Comparison of ENCODE assay signal across 1 cellular context in the genomic region with DNA sequence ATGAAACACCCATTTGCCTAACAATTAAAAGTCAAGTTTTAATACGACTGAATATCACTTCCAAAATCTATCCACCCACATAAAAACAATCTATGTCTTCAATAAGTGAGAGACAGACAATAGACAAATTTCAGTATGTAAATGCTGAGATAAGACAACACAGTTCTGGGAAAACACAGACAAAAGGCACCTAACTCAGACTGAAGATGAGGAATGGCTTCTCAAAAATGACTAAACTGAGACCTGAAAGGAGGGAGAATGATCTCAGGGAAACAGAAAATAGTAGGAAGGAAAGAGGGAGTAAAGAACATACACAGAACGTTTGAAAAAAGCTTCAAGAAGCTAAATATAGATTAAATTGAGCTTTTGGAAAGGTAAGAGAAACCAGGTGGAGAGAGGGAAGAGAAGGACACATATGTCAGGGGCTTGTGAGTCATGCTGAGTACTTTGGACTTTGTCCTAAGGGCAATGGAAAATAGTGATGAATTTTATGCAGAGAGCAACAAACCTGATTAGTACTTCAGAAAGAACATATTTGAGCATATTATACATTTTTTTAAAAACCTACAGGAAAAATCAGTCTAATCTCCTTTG.
A peak's percentile ranks its signal among the peaks of the same experiment; 100 is the strongest.
TF ChIP-seq lines count a peak whose summit lies in the region.

No MANE protein-coding gene starts in this region.

TF ChIP-seq in HepG2, 621 proteins besides CTCF, POLR2A, EP300 and RAD21 (continued from another document and continues in another):
- TF ChIP-seq, protein P1, sequence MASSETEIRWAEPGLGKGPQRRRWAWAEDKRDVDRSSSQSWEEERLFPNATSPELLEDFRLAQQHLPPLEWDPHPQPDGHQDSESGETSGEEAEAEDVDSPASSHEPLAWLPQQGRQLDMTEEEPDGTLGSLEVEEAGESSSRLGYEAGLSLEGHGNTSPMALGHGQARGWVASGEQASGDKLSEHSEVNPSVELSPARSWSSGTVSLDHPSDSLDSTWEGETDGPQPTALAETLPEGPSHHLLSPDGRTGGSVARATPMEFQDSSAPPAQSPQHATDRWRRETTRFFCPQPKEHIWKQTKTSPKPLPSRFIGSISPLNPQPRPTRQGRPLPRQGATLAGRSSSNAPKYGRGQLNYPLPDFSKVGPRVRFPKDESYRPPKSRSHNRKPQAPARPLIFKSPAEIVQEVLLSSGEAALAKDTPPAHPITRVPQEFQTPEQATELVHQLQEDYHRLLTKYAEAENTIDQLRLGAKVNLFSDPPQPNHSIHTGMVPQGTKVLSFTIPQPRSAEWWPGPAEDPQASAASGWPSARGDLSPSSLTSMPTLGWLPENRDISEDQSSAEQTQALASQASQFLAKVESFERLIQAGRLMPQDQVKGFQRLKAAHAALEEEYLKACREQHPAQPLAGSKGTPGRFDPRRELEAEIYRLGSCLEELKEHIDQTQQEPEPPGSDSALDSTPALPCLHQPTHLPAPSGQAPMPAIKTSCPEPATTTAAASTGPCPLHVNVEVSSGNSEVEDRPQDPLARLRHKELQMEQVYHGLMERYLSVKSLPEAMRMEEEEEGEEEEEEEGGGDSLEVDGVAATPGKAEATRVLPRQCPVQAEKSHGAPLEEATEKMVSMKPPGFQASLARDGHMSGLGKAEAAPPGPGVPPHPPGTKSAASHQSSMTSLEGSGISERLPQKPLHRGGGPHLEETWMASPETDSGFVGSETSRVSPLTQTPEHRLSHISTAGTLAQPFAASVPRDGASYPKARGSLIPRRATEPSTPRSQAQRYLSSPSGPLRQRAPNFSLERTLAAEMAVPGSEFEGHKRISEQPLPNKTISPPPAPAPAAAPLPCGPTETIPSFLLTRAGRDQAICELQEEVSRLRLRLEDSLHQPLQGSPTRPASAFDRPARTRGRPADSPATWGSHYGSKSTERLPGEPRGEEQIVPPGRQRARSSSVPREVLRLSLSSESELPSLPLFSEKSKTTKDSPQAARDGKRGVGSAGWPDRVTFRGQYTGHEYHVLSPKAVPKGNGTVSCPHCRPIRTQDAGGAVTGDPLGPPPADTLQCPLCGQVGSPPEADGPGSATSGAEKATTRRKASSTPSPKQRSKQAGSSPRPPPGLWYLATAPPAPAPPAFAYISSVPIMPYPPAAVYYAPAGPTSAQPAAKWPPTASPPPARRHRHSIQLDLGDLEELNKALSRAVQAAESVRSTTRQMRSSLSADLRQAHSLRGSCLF (CRISPR knock-in tag; IDR thresholded peaks at IDR 0.05; ENCODE audit: borderline replicate concordance) = no peak
- TF ChIP-seq TEAD3 (CRISPR knock-in tag; optimal IDR thresholded peaks at IDR 0.05; ENCODE audit: borderline replicate concordance) = no peak
- TF ChIP-seq HNRNPL (IDR thresholded peaks at IDR 0.05; ENCODE audit: low read depth, low read length) = no peak
- TF ChIP-seq CBX2 (IDR thresholded peaks at IDR 0.05; ENCODE audit: low read depth, low read length) = no peak
- no peak for TF ChIP-seq CBX2 (CRISPR knock-in tag; IDR thresholded peaks at IDR 0.05; ENCODE audit: low read depth)
- TF ChIP-seq, protein P2, sequence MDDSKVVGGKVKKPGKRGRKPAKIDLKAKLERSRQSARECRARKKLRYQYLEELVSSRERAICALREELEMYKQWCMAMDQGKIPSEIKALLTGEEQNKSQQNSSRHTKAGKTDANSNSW (CRISPR knock-in tag; IDR thresholded peaks at IDR 0.05; ENCODE audit: borderline replicate concordance) = no peak
- TF ChIP-seq, protein P3, sequence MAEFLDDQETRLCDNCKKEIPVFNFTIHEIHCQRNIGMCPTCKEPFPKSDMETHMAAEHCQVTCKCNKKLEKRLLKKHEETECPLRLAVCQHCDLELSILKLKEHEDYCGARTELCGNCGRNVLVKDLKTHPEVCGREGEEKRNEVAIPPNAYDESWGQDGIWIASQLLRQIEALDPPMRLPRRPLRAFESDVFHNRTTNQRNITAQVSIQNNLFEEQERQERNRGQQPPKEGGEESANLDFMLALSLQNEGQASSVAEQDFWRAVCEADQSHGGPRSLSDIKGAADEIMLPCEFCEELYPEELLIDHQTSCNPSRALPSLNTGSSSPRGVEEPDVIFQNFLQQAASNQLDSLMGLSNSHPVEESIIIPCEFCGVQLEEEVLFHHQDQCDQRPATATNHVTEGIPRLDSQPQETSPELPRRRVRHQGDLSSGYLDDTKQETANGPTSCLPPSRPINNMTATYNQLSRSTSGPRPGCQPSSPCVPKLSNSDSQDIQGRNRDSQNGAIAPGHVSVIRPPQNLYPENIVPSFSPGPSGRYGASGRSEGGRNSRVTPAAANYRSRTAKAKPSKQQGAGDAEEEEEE (CRISPR knock-in tag; IDR thresholded peaks at IDR 0.05; ENCODE audit: borderline replicate concordance) = no peak
- TF ChIP-seq FOXM1 (CRISPR knock-in tag; IDR thresholded peaks at IDR 0.05) = no peak
- TF ChIP-seq MED1 (CRISPR knock-in tag; IDR thresholded peaks at IDR 0.05) = no peak
- TF ChIP-seq, protein P4, sequence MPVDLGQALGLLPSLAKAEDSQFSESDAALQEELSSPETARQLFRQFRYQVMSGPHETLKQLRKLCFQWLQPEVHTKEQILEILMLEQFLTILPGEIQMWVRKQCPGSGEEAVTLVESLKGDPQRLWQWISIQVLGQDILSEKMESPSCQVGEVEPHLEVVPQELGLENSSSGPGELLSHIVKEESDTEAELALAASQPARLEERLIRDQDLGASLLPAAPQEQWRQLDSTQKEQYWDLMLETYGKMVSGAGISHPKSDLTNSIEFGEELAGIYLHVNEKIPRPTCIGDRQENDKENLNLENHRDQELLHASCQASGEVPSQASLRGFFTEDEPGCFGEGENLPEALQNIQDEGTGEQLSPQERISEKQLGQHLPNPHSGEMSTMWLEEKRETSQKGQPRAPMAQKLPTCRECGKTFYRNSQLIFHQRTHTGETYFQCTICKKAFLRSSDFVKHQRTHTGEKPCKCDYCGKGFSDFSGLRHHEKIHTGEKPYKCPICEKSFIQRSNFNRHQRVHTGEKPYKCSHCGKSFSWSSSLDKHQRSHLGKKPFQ (CRISPR knock-in tag; IDR thresholded peaks at IDR 0.05; ENCODE audit: insufficient replicate concordance) = no peak
- TF ChIP-seq, protein P5, sequence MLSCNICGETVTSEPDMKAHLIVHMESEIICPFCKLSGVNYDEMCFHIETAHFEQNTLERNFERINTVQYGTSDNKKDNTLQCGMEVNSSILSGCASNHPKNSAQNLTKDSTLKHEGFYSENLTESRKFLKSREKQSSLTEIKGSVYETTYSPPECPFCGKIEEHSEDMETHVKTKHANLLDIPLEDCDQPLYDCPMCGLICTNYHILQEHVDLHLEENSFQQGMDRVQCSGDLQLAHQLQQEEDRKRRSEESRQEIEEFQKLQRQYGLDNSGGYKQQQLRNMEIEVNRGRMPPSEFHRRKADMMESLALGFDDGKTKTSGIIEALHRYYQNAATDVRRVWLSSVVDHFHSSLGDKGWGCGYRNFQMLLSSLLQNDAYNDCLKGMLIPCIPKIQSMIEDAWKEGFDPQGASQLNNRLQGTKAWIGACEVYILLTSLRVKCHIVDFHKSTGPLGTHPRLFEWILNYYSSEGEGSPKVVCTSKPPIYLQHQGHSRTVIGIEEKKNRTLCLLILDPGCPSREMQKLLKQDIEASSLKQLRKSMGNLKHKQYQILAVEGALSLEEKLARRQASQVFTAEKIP (CRISPR knock-in tag; IDR thresholded peaks at IDR 0.05; ENCODE audit: borderline replicate concordance) = no peak
- TF ChIP-seq, protein P6, sequence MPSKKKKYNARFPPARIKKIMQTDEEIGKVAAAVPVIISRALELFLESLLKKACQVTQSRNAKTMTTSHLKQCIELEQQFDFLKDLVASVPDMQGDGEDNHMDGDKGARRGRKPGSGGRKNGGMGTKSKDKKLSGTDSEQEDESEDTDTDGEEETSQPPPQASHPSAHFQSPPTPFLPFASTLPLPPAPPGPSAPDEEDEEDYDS (CRISPR knock-in tag; IDR thresholded peaks at IDR 0.05) = no peak
- TF ChIP-seq, protein P7, sequence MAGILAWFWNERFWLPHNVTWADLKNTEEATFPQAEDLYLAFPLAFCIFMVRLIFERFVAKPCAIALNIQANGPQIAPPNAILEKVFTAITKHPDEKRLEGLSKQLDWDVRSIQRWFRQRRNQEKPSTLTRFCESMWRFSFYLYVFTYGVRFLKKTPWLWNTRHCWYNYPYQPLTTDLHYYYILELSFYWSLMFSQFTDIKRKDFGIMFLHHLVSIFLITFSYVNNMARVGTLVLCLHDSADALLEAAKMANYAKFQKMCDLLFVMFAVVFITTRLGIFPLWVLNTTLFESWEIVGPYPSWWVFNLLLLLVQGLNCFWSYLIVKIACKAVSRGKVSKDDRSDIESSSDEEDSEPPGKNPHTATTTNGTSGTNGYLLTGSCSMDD (CRISPR knock-in tag; IDR thresholded peaks at IDR 0.05) = no peak
- no peak for TF ChIP-seq FOXJ3 (CRISPR knock-in tag; IDR thresholded peaks at IDR 0.05; ENCODE audit: borderline replicate concordance)
- TF ChIP-seq ZC3H13 (CRISPR knock-in tag; IDR thresholded peaks at IDR 0.05) = no peak
- TF ChIP-seq RARA (CRISPR knock-in tag; IDR thresholded peaks at IDR 0.05) = peak; percentile 36; the same call in 1 of the 2 replicates
- TF ChIP-seq ONECUT2 (CRISPR knock-in tag; IDR thresholded peaks at IDR 0.05) = no peak
- no peak for TF ChIP-seq POGZ (CRISPR knock-in tag; IDR thresholded peaks at IDR 0.05)
- TF ChIP-seq ZNF598 (CRISPR knock-in tag; IDR thresholded peaks at IDR 0.05; ENCODE audit: borderline replicate concordance) = no peak
- TF ChIP-seq RAD51 (IDR thresholded peaks at IDR 0.05; ENCODE audit: borderline replicate concordance) = no peak
- no peak for TF ChIP-seq SAFB2 (CRISPR knock-in tag; IDR thresholded peaks at IDR 0.05; ENCODE audit: borderline replicate concordance, low read depth)
- TF ChIP-seq TARDBP (CRISPR knock-in tag; IDR thresholded peaks at IDR 0.05) = no peak
- TF ChIP-seq PCBP1 (IDR thresholded peaks at IDR 0.05; ENCODE audit: borderline replicate concordance, low read depth, low read length) = no peak
- TF ChIP-seq HHEX (CRISPR knock-in tag; IDR thresholded peaks at IDR 0.05) = 0 out of 2 replicates have a peak, but pooled peaks have one; percentile 19
- TF ChIP-seq RCOR2 (CRISPR knock-in tag; IDR thresholded peaks at IDR 0.05) = no peak
- no peak for TF ChIP-seq ZNF431 (CRISPR knock-in tag; IDR thresholded peaks at IDR 0.05; ENCODE audit: borderline replicate concordance, low read depth)
- no peak for TF ChIP-seq HNRNPK (IDR thresholded peaks at IDR 0.05; ENCODE audit: low read depth, low read length, poor library complexity, severe bottlenecking)
- TF ChIP-seq, protein P8, sequence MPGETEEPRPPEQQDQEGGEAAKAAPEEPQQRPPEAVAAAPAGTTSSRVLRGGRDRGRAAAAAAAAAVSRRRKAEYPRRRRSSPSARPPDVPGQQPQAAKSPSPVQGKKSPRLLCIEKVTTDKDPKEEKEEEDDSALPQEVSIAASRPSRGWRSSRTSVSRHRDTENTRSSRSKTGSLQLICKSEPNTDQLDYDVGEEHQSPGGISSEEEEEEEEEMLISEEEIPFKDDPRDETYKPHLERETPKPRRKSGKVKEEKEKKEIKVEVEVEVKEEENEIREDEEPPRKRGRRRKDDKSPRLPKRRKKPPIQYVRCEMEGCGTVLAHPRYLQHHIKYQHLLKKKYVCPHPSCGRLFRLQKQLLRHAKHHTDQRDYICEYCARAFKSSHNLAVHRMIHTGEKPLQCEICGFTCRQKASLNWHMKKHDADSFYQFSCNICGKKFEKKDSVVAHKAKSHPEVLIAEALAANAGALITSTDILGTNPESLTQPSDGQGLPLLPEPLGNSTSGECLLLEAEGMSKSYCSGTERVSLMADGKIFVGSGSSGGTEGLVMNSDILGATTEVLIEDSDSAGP (CRISPR knock-in tag; IDR thresholded peaks at IDR 0.05; ENCODE audit: borderline replicate concordance) = no peak
- TF ChIP-seq, protein P9, sequence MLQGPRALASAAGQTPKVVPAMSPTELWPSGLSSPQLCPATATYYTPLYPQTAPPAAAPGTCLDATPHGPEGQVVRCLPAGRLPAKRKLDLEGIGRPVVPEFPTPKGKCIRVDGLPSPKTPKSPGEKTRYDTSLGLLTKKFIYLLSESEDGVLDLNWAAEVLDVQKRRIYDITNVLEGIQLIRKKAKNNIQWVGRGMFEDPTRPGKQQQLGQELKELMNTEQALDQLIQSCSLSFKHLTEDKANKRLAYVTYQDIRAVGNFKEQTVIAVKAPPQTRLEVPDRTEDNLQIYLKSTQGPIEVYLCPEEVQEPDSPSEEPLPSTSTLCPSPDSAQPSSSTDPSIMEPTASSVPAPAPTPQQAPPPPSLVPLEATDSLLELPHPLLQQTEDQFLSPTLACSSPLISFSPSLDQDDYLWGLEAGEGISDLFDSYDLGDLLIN (CRISPR knock-in tag; IDR thresholded peaks at IDR 0.05; ENCODE audit: borderline replicate concordance) = no peak
- peak; percentile 54; the same call in 1 of the 2 replicates for TF ChIP-seq HMG20A (CRISPR knock-in tag; IDR thresholded peaks at IDR 0.05; ENCODE audit: borderline replicate concordance)
- TF ChIP-seq ZNF354B (CRISPR knock-in tag; IDR thresholded peaks at IDR 0.05) = no peak
- TF ChIP-seq FOXA1 (IDR thresholded peaks at IDR 0.05) = no peak
- no peak for TF ChIP-seq FOXA1 (CRISPR knock-in tag; IDR thresholded peaks at IDR 0.05)
- 0 out of 2 replicates have a peak, but pooled peaks have one; percentile 45 for TF ChIP-seq SMARCE1 (IDR thresholded peaks at IDR 0.05; ENCODE audit: borderline replicate concordance)
- no peak for TF ChIP-seq GPN1 (CRISPR knock-in tag; IDR thresholded peaks at IDR 0.05; ENCODE audit: borderline replicate concordance)
- no peak for TF ChIP-seq JDP2 (CRISPR knock-in tag; IDR thresholded peaks at IDR 0.05; ENCODE audit: borderline replicate concordance)
- TF ChIP-seq, protein P10, sequence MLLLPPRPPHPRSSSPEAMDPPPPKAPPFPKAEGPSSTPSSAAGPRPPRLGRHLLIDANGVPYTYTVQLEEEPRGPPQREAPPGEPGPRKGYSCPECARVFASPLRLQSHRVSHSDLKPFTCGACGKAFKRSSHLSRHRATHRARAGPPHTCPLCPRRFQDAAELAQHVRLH (CRISPR knock-in tag; IDR thresholded peaks at IDR 0.05; ENCODE audit: borderline replicate concordance, low read depth) = no peak
- no peak for TF ChIP-seq REL (CRISPR knock-in tag; conservative IDR thresholded peaks at IDR 0.05)
- TF ChIP-seq PTBP1 (IDR thresholded peaks at IDR 0.05; ENCODE audit: low read depth, low read length, poor library complexity, severe bottlenecking) = no peak
- no peak for TF ChIP-seq ZSCAN20 (CRISPR knock-in tag; IDR thresholded peaks at IDR 0.05; ENCODE audit: borderline replicate concordance)
- no peak for TF ChIP-seq CHCHD3 (CRISPR knock-in tag; IDR thresholded peaks at IDR 0.05)
- TF ChIP-seq ELF3 (CRISPR knock-in tag; IDR thresholded peaks at IDR 0.05) = peak; percentile 55; the same call in 1 of the 2 replicates
- TF ChIP-seq ZNF577 (CRISPR knock-in tag; IDR thresholded peaks at IDR 0.05; ENCODE audit: borderline replicate concordance, low read depth) = no peak
- TF ChIP-seq ZFAT (CRISPR knock-in tag; conservative IDR thresholded peaks at IDR 0.05) = no peak
- no peak for TF ChIP-seq HMGA1 (CRISPR knock-in tag; conservative IDR thresholded peaks at IDR 0.05)
